Comparison of ENCODE assay signal across 8 cellular contexts in the genomic region with DNA sequence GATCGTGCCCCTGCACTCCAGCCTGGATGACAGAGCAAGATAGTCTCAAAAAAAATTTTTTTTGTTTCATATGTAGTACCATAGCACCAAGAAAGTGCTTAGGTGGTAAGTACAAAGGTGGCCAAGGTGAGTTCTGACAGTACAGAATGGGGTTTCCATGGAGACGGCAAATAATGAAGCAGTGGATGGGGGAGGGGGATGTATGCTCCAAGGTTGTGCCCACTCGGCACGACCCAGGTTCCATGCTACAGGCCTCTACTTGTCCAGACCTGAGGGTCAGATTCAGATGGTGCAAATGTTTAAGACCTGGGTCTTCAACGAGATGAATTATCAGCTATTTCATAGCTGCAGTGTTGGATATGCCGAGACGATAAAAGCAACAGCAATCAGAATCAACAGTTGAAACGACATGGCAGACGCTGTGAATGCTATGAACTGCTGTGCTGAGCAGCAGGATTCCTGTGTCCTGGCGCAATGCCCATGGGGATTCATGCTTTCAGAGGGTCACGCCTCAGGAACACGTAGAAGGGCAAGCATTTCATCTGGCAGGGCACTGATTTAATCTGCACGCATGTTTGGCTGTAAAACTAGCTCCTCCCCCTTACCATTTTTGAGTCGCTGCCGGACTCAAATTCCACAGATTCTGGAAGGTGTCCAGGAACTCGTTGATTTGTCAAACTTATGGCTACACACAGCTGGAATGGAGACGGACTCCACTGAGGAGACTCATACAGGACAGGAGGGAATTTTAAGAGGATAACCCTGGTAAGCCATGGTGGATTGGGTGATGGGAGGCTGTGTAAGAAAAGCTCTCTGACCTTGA.
DNase-seq lines count a peak whose midpoint lies in the region; ATAC-seq and TF ChIP-seq lines count a peak whose summit lies in the region.

No MANE protein-coding gene starts in this region.

- H3K9ac ChIP-seq in neural progenitor cell, result no peak overlapping the region

- H3K27me3 ChIP-seq in thoracic aorta (replicated peaks; ENCODE audit: insufficient read depth) (no peaks in the 10 kb centered on the region), neural progenitor cell (no peaks in the 10 kb centered on the region)

- H3K9me3 ChIP-seq in thoracic aorta (no peaks in the 10 kb centered on the region), neural progenitor cell (ENCODE audit: low read depth) (no peaks in the 10 kb centered on the region)

- H3K36me3 ChIP-seq in thoracic aorta (no peaks in the 10 kb centered on the region), neural progenitor cell (no peaks in the 10 kb centered on the region)

- H2AFZ ChIP-seq in neural progenitor cell (replicated peaks), result no peak overlapping the region

- H3K27ac ChIP-seq in thoracic aorta (no peak overlapping the region), neural progenitor cell (no peak overlapping the region)

- H3K4me1 ChIP-seq in thoracic aorta (ENCODE audit: control insufficient read depth in 1 of 2, low read depth in 2 of 2), result peaks cover 0 to 10% of the 10 kb centered on the region in 2 donors
- H3K4me1 ChIP-seq in neural progenitor cell, result no peaks in the 10 kb centered on the region

- H3K4me3 Mint-ChIP-seq in neural progenitor cell, result no peak overlapping the region

- ATAC-seq in SK-N-SH treated with all-trans-retinoic acid at 6 μM for 48 hours (peak; percentile 98), left ventricle myocardium superior (peak; percentile 97), thoracic aorta (ENCODE audit: insufficient number of reproducible peaks, low FRiP score, low read depth) (peak; percentile 98), HG03025 (IDR thresholded peaks at IDR 0.05; ENCODE audit: low FRiP score, unreplicated experiment) (no peak), HG02763 (IDR thresholded peaks at IDR 0.05; ENCODE audit: unreplicated experiment) (no peak)

- peak; percentile 36 for DNase-seq in HuH-7 (ENCODE audit: low spot score)
- DNase-seq in left ventricle myocardium superior, result peak; percentile 86
- DNase-seq in thoracic aorta (ENCODE audit: low spot score), result peak; percentile 89
- DNase-seq in superior temporal gyrus (ENCODE audit: extremely low spot score), result no peak
- no peak for DNase-seq in neural progenitor cell (ENCODE audit: low spot score)

- no peaks in the 10 kb centered on the region for H4K20me1 ChIP-seq in neural progenitor cell (ENCODE audit: low read depth)

- H3K27ac Mint-ChIP-seq in neural progenitor cell, result no peak overlapping the region

- H3K9me3 Mint-ChIP-seq in neural progenitor cell, result peaks cover 6% of the 10 kb centered on the region

- H3K4me2 ChIP-seq in neural progenitor cell, result no peak overlapping the region

- intact Hi-C loops in left ventricle myocardium superior (cut with micrococcal nuclease), result no loop called here

- H3F3A ChIP-seq in neural progenitor cell (ENCODE audit: low read depth), result no peaks in the 10 kb centered on the region

- peaks cover 7% of the 10 kb centered on the region for H3K36me3 Mint-ChIP-seq in neural progenitor cell

- H3K4me3 ChIP-seq in thoracic aorta (peak overlapping the region; percentile 32), neural progenitor cell (no peak overlapping the region)

- H3K79me2 ChIP-seq in neural progenitor cell (ENCODE audit: low read depth), result no peaks in the 10 kb centered on the region

- no peaks in the 10 kb centered on the region for H3K27me3 Mint-ChIP-seq in neural progenitor cell (ENCODE audit: insufficient read depth, low read depth)

- peaks cover 7% of the 10 kb centered on the region for H3K4me1 Mint-ChIP-seq in neural progenitor cell

- no peak for TF ChIP-seq CTCF in thoracic aorta (IDR thresholded peaks at IDR 0.05)
- TF ChIP-seq CTCF in neural progenitor cell (IDR thresholded peaks at IDR 0.05), result no peak

TF ChIP-seq in SK-N-SH treated with all-trans-retinoic acid at 6 μM for 48 hours, 23 proteins besides CTCF, POLR2A, EP300 and RAD21:
- no peak for TF ChIP-seq ESRRG (CRISPR knock-in tag; IDR thresholded peaks at IDR 0.05)
- peak; percentile 46; the same call in 1 of the 2 replicates for TF ChIP-seq TCF4 (CRISPR knock-in tag; IDR thresholded peaks at IDR 0.05; ENCODE audit: borderline replicate concordance)
- TF ChIP-seq GLIS3 (CRISPR knock-in tag; IDR thresholded peaks at IDR 0.05), result no peak
- peak; percentile 44 for TF ChIP-seq ISL1 (CRISPR knock-in tag; IDR thresholded peaks at IDR 0.05)
- TF ChIP-seq ZNF8 (CRISPR knock-in tag; IDR thresholded peaks at IDR 0.05), result 0 out of 2 replicates have a peak, but pooled peaks have one; percentile 33

Comparison
In these comparisons a context has a peak if more than half of its experiments do, and no peak if none do; other contexts are left out.
1. DNase-seq: peak in HuH-7 (single experiment), left ventricle myocardium superior (single experiment) and thoracic aorta (single experiment); none in superior temporal gyrus (single experiment) and neural progenitor cell (single experiment).
2. ATAC-seq: peak in SK-N-SH treated with all-trans-retinoic acid at 6 μM for 48 hours (single experiment), left ventricle myocardium superior (single experiment) and thoracic aorta (single experiment); none in HG03025 (single experiment) and HG02763 (single experiment).